Comparison of ENCODE assay signal across 10 cellular contexts in genomic region chr13:99982741-99983400, GRCh38. TPM values are rescaled to one million over a fixed set of nuclear protein-coding genes. Genes with fewer than 3 reads are reported as not detected.
A peak's percentile ranks its signal among the peaks of the same experiment; 100 is the strongest.
DNase-seq lines count a peak whose midpoint lies in the region; ATAC-seq and TF ChIP-seq lines count a peak whose summit lies in the region.
"Had no signal": no experiment of that assay in that cellular context is flagged by ENCODE, and none has a peak within 500 bp of the region (broad histone marks: within the 10 kb centered on the region; RNA-seq: fewer than 3 reads in every experiment).

No MANE protein-coding gene starts in this region.

- H3K36me3 ChIP-seq in H7 (replicated peaks; ENCODE audit: control insufficient read depth, insufficient read depth, low read length): peaks cover 4% of the 10 kb centered on the region
- no peaks in the 10 kb centered on the region for H3K36me3 ChIP-seq in body of pancreas (replicated peaks in 1 of 2; ENCODE audit: insufficient read depth in 1 of 2, low read depth in 2 of 2)
- no peaks in the 10 kb centered on the region for H3K36me3 ChIP-seq in heart left ventricle
- H3K36me3 ChIP-seq: left ventricle myocardium inferior had no signal

- intact Hi-C loops in body of pancreas (cut with DNase I): no loop called here
- intact Hi-C loops in heart left ventricle (cut with DNase I): no loop called here

- no peak overlapping the region for H3K27ac ChIP-seq in body of pancreas
- H3K27ac ChIP-seq in heart left ventricle: no peak overlapping the region
- H3K27ac ChIP-seq: left ventricle myocardium inferior had no signal

- DNase-seq in AG09309 (ENCODE audit: low read depth): no peak
- DNase-seq in H7: peak; percentile 33
- peak; percentile 45 to 46 for DNase-seq in activated T-cell treated with anti-CD3 and anti-CD28 coated beads, Interleukin-2, amount 50 U/mL, for 48 hours
- DNase-seq in hepatic stellate cell (ENCODE audit: low spot score): no peak
- no peak for DNase-seq in NCI-H128 (lab: John Stamatoyannopoulos, UW; ENCODE audit: unreplicated experiment)
- DNase-seq in body of pancreas: no peak
- no peak for DNase-seq in heart left ventricle
- DNase-seq: activated CD4-positive, alpha-beta T cell treated with anti-CD3 and anti-CD28 coated beads, Interleukin-2, amount 50 U/mL, for 1 hour; left ventricle myocardium inferior had no signal

- peak overlapping the region; percentile 75 for H3K4me3 ChIP-seq in AG09309 (ENCODE audit: control insufficient read depth, low read depth, low read length)
- H3K4me3 ChIP-seq in H7 (ENCODE audit: insufficient read depth, low read depth, low read length): peak overlapping the region; percentile 72
- H3K4me3 ChIP-seq in iPS-18c (ENCODE audit: insufficient read depth, low read depth, low read length): peak overlapping the region; percentile 91
- H3K4me3 ChIP-seq in body of pancreas: no peak overlapping the region
- no peak overlapping the region for H3K4me3 ChIP-seq in heart left ventricle

- peaks cover 45% of the 10 kb centered on the region; the same call in 1 of the 2 replicates for H3K27me3 ChIP-seq in H7 (ENCODE audit: control insufficient read depth, insufficient read depth, low read length)
- peaks cover 7 to 74% of the 10 kb centered on the region in 2 donors for H3K27me3 ChIP-seq in body of pancreas
- peaks cover 83 to 99% (median 95%) of the 10 kb centered on the region in 9 donors for H3K27me3 ChIP-seq in heart left ventricle

- H3K9me3 ChIP-seq in iPS-18c (ENCODE audit: control insufficient read depth, insufficient read depth, low read length): peaks cover 5% of the 10 kb centered on the region
- H3K9me3 ChIP-seq in body of pancreas: no peaks in the 10 kb centered on the region
- H3K9me3 ChIP-seq in heart left ventricle: peaks cover 0 to 5% (median 0%) of the 10 kb centered on the region in 12 donors
- H3K9me3 ChIP-seq: left ventricle myocardium inferior had no signal

- 10 to 17% methylated on average over 21 to 40 of the region's 41 CpGs for WGBS in body of pancreas, 2 donors
- WGBS in heart left ventricle, 4 donors: 4 to 15% (median 6%) methylated on average over 16 to 41 of the region's 41 CpGs

- H3K4me1 ChIP-seq in body of pancreas (peaks cover 28% of the 10 kb centered on the region), heart left ventricle (peaks cover 4 to 42% (median 23%) of the 10 kb centered on the region in 12 donors)

- ATAC-seq in body of pancreas (no peak), heart left ventricle (no peak)

- TF ChIP-seq POLR2A in body of pancreas (IDR thresholded peaks at IDR 0.05) (no peak), heart left ventricle (IDR thresholded peaks at IDR 0.05) (no peak)

- TF ChIP-seq CTCF in AG09309 (IDR thresholded peaks at IDR 0.05; ENCODE audit: control insufficient read depth, insufficient read depth, low read depth, low read length, missing control alignments) (no peak), body of pancreas (IDR thresholded peaks at IDR 0.05) (no peak), heart left ventricle (IDR thresholded peaks at IDR 0.05) (no peak)

RNA-seq across cellular contexts. Expression of gene ZIC2, which starts 1.3 kb away (rescaled TPM):
- 93.0 and 96.6 TPM in 2 replicates for total RNA-seq in H7 (2014; rRNA removed; shearing (Covaris generic))
- not detected for total RNA-seq in body of pancreas
- not detected for total RNA-seq in heart left ventricle
- not detected for polyA plus RNA-seq in heart left ventricle
- total RNA-seq: left ventricle myocardium inferior had no signal

RNA-seq across cellular contexts. Expression of gene ZIC5, which starts 11.3 kb away (rescaled TPM):
- 45.9 and 51.4 TPM in 2 replicates for total RNA-seq in H7 (2014; rRNA removed; shearing (Covaris generic))
- total RNA-seq in body of pancreas (not detected), heart left ventricle (not detected)
- polyA plus RNA-seq in heart left ventricle: not detected
- total RNA-seq: left ventricle myocardium inferior had no signal

Comparison
In these comparisons a context has a peak if more than half of its experiments do, and no peak if none do; other contexts are left out.
1. DNase-seq: peak in H7 (single experiment) and activated T-cell treated with anti-CD3 and anti-CD28 coated beads, Interleukin-2, amount 50 U/mL, for 48 hours (2 of 2); none in AG09309 (single experiment), hepatic stellate cell (single experiment), NCI-H128 (single experiment), body of pancreas (0 of 4) and heart left ventricle (0 of 5).
2. H3K4me3 ChIP-seq: peak in AG09309 (single experiment), H7 (single experiment) and iPS-18c (single experiment); none in body of pancreas (0 of 2) and heart left ventricle (0 of 12).
3. RNA of gene ZIC2, which starts 1.3 kb away (total RNA-seq): 93.0 to 96.6 TPM in H7; not detected in body of pancreas and not detected in heart left ventricle; every median in the first group is over 10 times any median in the second.
4. RNA of gene ZIC5, which starts 11.3 kb away (total RNA-seq): 45.9 to 51.4 TPM in H7; not detected in body of pancreas and not detected in heart left ventricle; every median in the first group is over 10 times any median in the second.